25 cellular contexts compared by ENCODE assay signal in the genomic region with DNA sequence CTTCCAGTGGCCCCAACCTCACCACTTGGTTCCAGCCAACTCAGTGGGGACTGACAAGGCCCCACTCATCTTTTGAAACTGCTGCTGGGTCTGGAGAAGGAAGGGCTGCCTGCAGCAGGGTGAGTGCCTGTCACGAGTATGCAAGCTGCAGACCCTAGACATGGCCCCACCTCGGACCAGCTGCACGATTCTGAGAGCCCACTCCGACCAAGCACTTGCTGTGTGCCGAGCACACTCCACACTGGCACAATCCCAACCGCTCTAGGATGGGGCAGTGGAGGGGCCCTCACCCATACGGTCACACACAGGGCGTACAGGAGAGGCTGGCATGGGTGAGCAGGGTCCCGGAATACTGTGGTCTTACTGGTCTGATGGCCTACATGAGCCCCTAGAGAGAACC. TPM values are rescaled to one million over a fixed set of nuclear protein-coding genes. Genes with fewer than 3 reads are reported as not detected.
A peak's percentile ranks its signal among the peaks of the same experiment; 100 is the strongest.
DNase-seq lines count a peak whose midpoint lies in the region; ATAC-seq and TF ChIP-seq lines count a peak whose summit lies in the region.
"Had no signal": no experiment of that assay in that cellular context is flagged by ENCODE, and none has a peak within 500 bp of the region (broad histone marks: within the 10 kb centered on the region; RNA-seq: fewer than 3 reads in every experiment).

No MANE protein-coding gene starts in this region.

- no peaks in the 10 kb centered on the region for H3K27me3 ChIP-seq in ascending aorta
- H3K27me3 ChIP-seq in right atrium auricular region: no peaks in the 10 kb centered on the region
- no peaks in the 10 kb centered on the region for H3K27me3 ChIP-seq in osteoblast (ENCODE audit: insufficient read depth, low read length)
- no peaks in the 10 kb centered on the region for H3K27me3 ChIP-seq in tibial nerve
- H3K27me3 ChIP-seq: dorsolateral prefrontal cortex, pancreas, right lobe of liver, uterus had no signal

- no peak for ATAC-seq in HG03469 (IDR thresholded peaks at IDR 0.05; ENCODE audit: unreplicated experiment)
- ATAC-seq: natural killer cell treated with Interleukin-12 subunit alpha and Interleukin-12 subunit beta and Interleukin-15 and Interleukin-18, amount 100 ng/mL, for 72 hours had no signal

- H3K4me2 ChIP-seq in osteoblast (ENCODE audit: insufficient read depth, low read length): no peak overlapping the region
- H3K4me2 ChIP-seq: PC-9 had no signal

- TF ChIP-seq EP300 in tibial nerve (IDR thresholded peaks at IDR 0.05): no peak

- no peak overlapping the region for H2AFZ ChIP-seq in osteoblast (ENCODE audit: low read length)
- H2AFZ ChIP-seq: PC-9 had no signal

- 88 to 100% methylated on average over 4 to 9 of the region's 9 CpGs for WGBS in tibial nerve, 2 donors

- no peaks in the 10 kb centered on the region for H3K9me3 Mint-ChIP-seq in HFFc6
- H3K9me3 Mint-ChIP-seq: activated T-helper 2 cell treated with anti-CD3 and anti-CD28 coated beads, Interferon-gamma antibody, Interleukin-2, Interleukin-4, amounts not matched to agents 10 μg/mL and 5 μg/mL and 100 μg/mL, durations not matched to agents 14 hours and 24 hours and 36 hours; CD4-positive, CD25-positive, alpha-beta regulatory T cell; IgD-negative memory B cell; natural killer cell treated with Interleukin-12 subunit alpha and Interleukin-12 subunit beta and Interleukin-15 and Interleukin-18, amount 100 ng/mL, for 72 hours; stimulated activated naive CD8-positive, alpha-beta T cell treated with anti-CD3 and anti-CD28 coated beads, Interleukin-15, Interleukin-2, amounts not matched to agents 100 ng/mL and 50 ng/mL, for 24 hours had no signal

- peaks cover 13 to 37% of the 10 kb centered on the region in 2 donors for H3K4me1 ChIP-seq in ascending aorta
- H3K4me1 ChIP-seq in right atrium auricular region: peaks cover 0 to 90% of the 10 kb centered on the region in 2 donors
- peaks cover 39% of the 10 kb centered on the region for H3K4me1 ChIP-seq in osteoblast (ENCODE audit: insufficient read depth, low read length)
- peaks cover 0 to 81% (median 50%) of the 10 kb centered on the region in 4 donors for H3K4me1 ChIP-seq in tibial nerve

- H3K9me3 ChIP-seq in ascending aorta (no peaks in the 10 kb centered on the region), right atrium auricular region (no peaks in the 10 kb centered on the region), osteoblast (ENCODE audit: low read depth, low read length) (no peaks in the 10 kb centered on the region), tibial nerve (no peaks in the 10 kb centered on the region)
- H3K9me3 ChIP-seq: pancreas, right lobe of liver, uterus had no signal

- TF ChIP-seq CTCF in ascending aorta (IDR thresholded peaks at IDR 0.05): no peak
- no peak for TF ChIP-seq CTCF in right atrium auricular region (IDR thresholded peaks at IDR 0.05)
- no peak for TF ChIP-seq CTCF in osteoblast (IDR thresholded peaks at IDR 0.05; ENCODE audit: extremely low read depth, low read depth, low read length)
- TF ChIP-seq CTCF in tibial nerve (IDR thresholded peaks at IDR 0.05): no peak
- no peak for TF ChIP-seq CTCF in HFFc6 (IDR thresholded peaks at IDR 0.05)

- no peak overlapping the region for H3K27ac Mint-ChIP-seq in HFFc6
- H3K27ac Mint-ChIP-seq: activated naive CD8-positive, alpha-beta T cell; activated T-helper 2 cell treated with anti-CD3 and anti-CD28 coated beads, Interferon-gamma antibody, Interleukin-2, Interleukin-4, amounts not matched to agents 10 μg/mL and 5 μg/mL and 100 μg/mL, durations not matched to agents 14 hours and 24 hours and 36 hours; CD4-positive, CD25-positive, alpha-beta regulatory T cell; IgD-negative memory B cell; natural killer cell treated with Interleukin-12 subunit alpha and Interleukin-12 subunit beta and Interleukin-15 and Interleukin-18, amount 100 ng/mL, for 72 hours; stimulated activated naive CD8-positive, alpha-beta T cell treated with anti-CD3 and anti-CD28 coated beads, Interleukin-15, Interleukin-2, amounts not matched to agents 100 ng/mL and 50 ng/mL, for 24 hours had no signal

- H3K4me3 Mint-ChIP-seq in HFFc6: no peak overlapping the region
- H3K4me3 Mint-ChIP-seq: activated naive CD8-positive, alpha-beta T cell; IgD-negative memory B cell; natural killer cell treated with Interleukin-12 subunit alpha and Interleukin-12 subunit beta and Interleukin-15 and Interleukin-18, amount 100 ng/mL, for 72 hours; stimulated activated naive CD8-positive, alpha-beta T cell treated with anti-CD3 and anti-CD28 coated beads, Interleukin-15, Interleukin-2, amounts not matched to agents 100 ng/mL and 50 ng/mL, for 24 hours had no signal

- intact Hi-C loops in ascending aorta (cut with DNase I): no loop called here

- H4K20me1 ChIP-seq in osteoblast (ENCODE audit: insufficient read depth, low read length): no peaks in the 10 kb centered on the region

- H3K27me3 Mint-ChIP-seq in HFFc6 (ENCODE audit: insufficient read depth): no peaks in the 10 kb centered on the region; the same call in 1 of the 2 replicates
- H3K27me3 Mint-ChIP-seq: natural killer cell treated with Interleukin-12 subunit alpha and Interleukin-12 subunit beta and Interleukin-15 and Interleukin-18, amount 100 ng/mL, for 72 hours; stimulated activated naive CD8-positive, alpha-beta T cell treated with anti-CD3 and anti-CD28 coated beads, Interleukin-15, Interleukin-2, amounts not matched to agents 100 ng/mL and 50 ng/mL, for 24 hours had no signal

- TF ChIP-seq POLR2A in tibial nerve (IDR thresholded peaks at IDR 0.05): no peak

- H3K27ac ChIP-seq in ascending aorta: peak overlapping the region; percentile 34 to 58
- peak overlapping the region; percentile 63 to 76 for H3K27ac ChIP-seq in right atrium auricular region
- H3K27ac ChIP-seq in osteoblast (ENCODE audit: low read depth, low read length): no peak overlapping the region
- H3K27ac ChIP-seq in tibial nerve: peak overlapping the region in 3 of 4 donors; percentile 3 to 75 (median 73)
- H3K27ac ChIP-seq: PC-9, right lobe of liver had no signal

- H3K4me1 Mint-ChIP-seq in HFFc6 (ENCODE audit: low read depth): peaks cover 63% of the 10 kb centered on the region

- no peaks in the 10 kb centered on the region for H3K36me3 ChIP-seq in ascending aorta
- H3K36me3 ChIP-seq in right atrium auricular region: no peaks in the 10 kb centered on the region
- H3K36me3 ChIP-seq in osteoblast (ENCODE audit: insufficient read depth, low read length): no peaks in the 10 kb centered on the region
- H3K36me3 ChIP-seq in tibial nerve: no peaks in the 10 kb centered on the region
- H3K36me3 ChIP-seq: pancreas, right lobe of liver, uterus had no signal

- no peaks in the 10 kb centered on the region for H3K36me3 Mint-ChIP-seq in HFFc6 (ENCODE audit: low read depth)
- H3K36me3 Mint-ChIP-seq: activated naive CD8-positive, alpha-beta T cell; CD4-positive, CD25-positive, alpha-beta regulatory T cell; IgD-negative memory B cell; natural killer cell treated with Interleukin-12 subunit alpha and Interleukin-12 subunit beta and Interleukin-15 and Interleukin-18, amount 100 ng/mL, for 72 hours had no signal

- H3K79me2 ChIP-seq in osteoblast (ENCODE audit: insufficient read depth, low read length): no peaks in the 10 kb centered on the region

- no peak overlapping the region for H3K4me3 ChIP-seq in ascending aorta
- no peak overlapping the region for H3K4me3 ChIP-seq in right atrium auricular region
- H3K4me3 ChIP-seq in osteoblast (ENCODE audit: insufficient read depth, low read length): no peak overlapping the region
- H3K4me3 ChIP-seq in tibial nerve: no peak overlapping the region
- H3K4me3 ChIP-seq: dorsolateral prefrontal cortex, pancreas, PC-9, right lobe of liver, uterus had no signal

- DNase-seq in ascending aorta (ENCODE audit: low spot score in 2 of 2): no peak
- no peak for DNase-seq in right atrium auricular region (ENCODE audit: low spot score)
- peak; percentile 45 for DNase-seq in osteoblast (ENCODE audit: insufficient read length, low spot score, missing footprints)
- DNase-seq in tibial nerve (ENCODE audit: low spot score in 2 of 2): no peak
- DNase-seq in NOMO-1 treated with dmso at 0.1 percent for 144 hours (lab: John Stamatoyannopoulos, UW; ENCODE audit: unreplicated experiment): no peak
- DNase-seq in HFFc6: no peak
- no peak for DNase-seq in NCI-H1436 (lab: John Stamatoyannopoulos, UW)
- DNase-seq: activated CD4-positive, alpha-beta T cell treated with anti-CD3 and anti-CD28 coated beads, Interleukin-2, amount 50 U/mL, for 48 hours; activated CD8-positive, alpha-beta memory T cell treated with anti-CD3 and anti-CD28 coated beads, Interleukin-2, amount 50 U/mL, for 48 hours; CD4-positive, CD25-positive, alpha-beta regulatory T cell; central memory CD4-positive, alpha-beta T cell; EL; NCI-H1105; NCI-H2081; PC-9 had no signal

RNA-seq across cellular contexts. Expression of gene PLXND1, which starts 8.0 kb away (rescaled TPM):
- total RNA-seq in ascending aorta (407 TPM), right atrium auricular region (10 to 100 TPM; 44.5 to 93.1 TPM), osteoblast (126 and 134 TPM in 2 replicates), tibial nerve (100 to 1,000 TPM; 155 to 300 (median 197) TPM)
- total RNA-seq in HFFc6 (2021; fragmentation: NEBNext Ultra II Directional; extraction: Animal tissue kit (Norgen Biotek cat#: 25700)): 100 to 1,000 TPM in 5 of 6 experiments, 10 to 100 TPM in 1; 86.7 to 118 (median 108) TPM
